16 cellular contexts compared by ENCODE assay signal in the genomic region with DNA sequence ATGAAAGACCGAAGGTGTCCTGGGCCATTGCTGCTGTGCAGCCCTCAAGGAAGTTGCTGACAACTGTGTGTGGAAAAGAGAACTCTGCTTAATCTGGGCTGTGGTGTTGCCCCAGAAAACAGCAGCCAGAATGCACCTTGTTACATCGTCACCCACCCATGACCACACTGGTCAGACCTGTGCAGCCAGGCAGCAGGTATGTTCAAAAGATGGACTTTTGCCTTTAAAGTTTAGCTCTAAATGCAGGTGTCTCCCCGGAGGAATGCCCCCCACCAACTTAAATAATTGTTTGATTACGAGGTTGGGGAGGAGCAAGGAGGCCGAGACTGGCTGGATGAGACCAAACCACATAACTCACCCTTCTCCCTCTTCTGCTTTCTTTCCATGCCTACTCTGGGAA. TPM values are rescaled to one million over a fixed set of nuclear protein-coding genes. Genes with fewer than 3 reads are reported as not detected.
DNase-seq lines count a peak whose midpoint lies in the region; TF ChIP-seq lines count a peak whose summit lies in the region.
"Had no signal": no experiment of that assay in that cellular context is flagged by ENCODE, and none has a peak within 500 bp of the region (broad histone marks: within the 10 kb centered on the region; RNA-seq: fewer than 3 reads in every experiment).

No MANE protein-coding gene starts in this region.

- H3K27me3 Mint-ChIP-seq in Caco-2 (ENCODE audit: insufficient read depth, unreplicated experiment): no peaks in the 10 kb centered on the region
- H3K27me3 Mint-ChIP-seq in CD4-positive, alpha-beta memory T cell: no peaks in the 10 kb centered on the region

- H3K9me3 Mint-ChIP-seq in Caco-2 (ENCODE audit: unreplicated experiment): peaks cover 11% of the 10 kb centered on the region
- H3K9me3 Mint-ChIP-seq in CD4-positive, alpha-beta memory T cell: peaks cover 0 to 8% (median 0%) of the 10 kb centered on the region in 8 donors

- intact Hi-C loops in Caco-2 (cut with micrococcal nuclease; ENCODE audit: unreplicated experiment): no loop called here
- intact Hi-C loops in thyroid gland (cut with DNase I): no loop called here
- intact Hi-C loops in CD4-positive, alpha-beta memory T cell (cut with micrococcal nuclease): no loop called here

- POLR2A ChIA-PET in Caco-2 (lab: Charles Lee): interaction anchor here (0.6 to 0.9 kb wide), 2 partner anchors 29 to 87 kb away, joined by 3 to 9 read pairs; partner anchors contain the start of gene DPF2
- POLR2A ChIA-PET in CD4-positive, alpha-beta memory T cell (lab: Charles Lee; ENCODE audit: partially characterized antibody): no interaction called here

- TF ChIP-seq CTCF in Caco-2 (IDR thresholded peaks at IDR 0.05; ENCODE audit: insufficient read depth in 1 of 2, low read depth in 1 of 2, low read length in 1 of 2, severe bottlenecking in 1 of 2, unreplicated experiment in 1 of 2) (no peak), parathyroid adenoma (IDR thresholded peaks at IDR 0.05) (no peak), thyroid gland (IDR thresholded peaks at IDR 0.05) (no peak), GM13977 (IDR thresholded peaks at IDR 0.05; ENCODE audit: extremely low read depth, insufficient read depth, missing control alignments) (no peak)

- H3K4me3 Mint-ChIP-seq in Caco-2 (ENCODE audit: unreplicated experiment): no peak overlapping the region
- no peak overlapping the region for H3K4me3 Mint-ChIP-seq in CD4-positive, alpha-beta memory T cell
- H3K4me3 Mint-ChIP-seq: CD14-positive monocyte; CD8-positive, alpha-beta T cell had no signal

- TF ChIP-seq POLR2A in thyroid gland (IDR thresholded peaks at IDR 0.05): no peak

- no peaks in the 10 kb centered on the region for H3K79me2 ChIP-seq in parathyroid adenoma

- H3K9ac ChIP-seq in parathyroid adenoma: no peak overlapping the region
- H3K9ac ChIP-seq: BLaER1 had no signal

- H3K9me3 ChIP-seq in Caco-2 (peaks cover 9% of the 10 kb centered on the region; the same call in 1 of the 2 replicates), parathyroid adenoma (ENCODE audit: control insufficient read depth, low read length) (no peaks in the 10 kb centered on the region), thyroid gland (no peaks in the 10 kb centered on the region), HAP-1 (peaks cover 2% of the 10 kb centered on the region)
- no peaks in the 10 kb centered on the region for H3K9me3 ChIP-seq in CD4-positive, alpha-beta memory T cell (ENCODE audit: control insufficient read depth in 1 of 2, low read length in 2 of 2)

- WGBS in thyroid gland, 2 donors: 33 to 34% methylated on average over 5 of the region's 5 CpGs

- in situ Hi-C loops in HAP-1 (cut with MboI; ENCODE audit: low sequenced_read_pairs): no loop called here
- in situ Hi-C loops in GM13977 (cut with MboI; ENCODE audit: low pct_unique_long_range_greater_than_20kb, low sequenced_read_pairs, unreplicated experiment): no loop called here

- CTCF ChIA-PET in Caco-2 (lab: Charles Lee): interaction anchor here (0.6 to 3.0 kb wide), 4 partner anchors 16 to 69 kb away, joined by 3 to 13 read pairs (median 8); partner anchors contain the start of gene POLA2
- CTCF ChIA-PET in CD4-positive, alpha-beta memory T cell (lab: Charles Lee; ENCODE audit: partially characterized antibody): interaction anchor here (0.5 to 2.3 kb wide), 2 partner anchors 83 to 268 kb away, joined by 3 to 9 read pairs; no protein-coding TSS in a partner anchor

- H3K27ac ChIP-seq in parathyroid adenoma (no peak overlapping the region), thyroid gland (peak overlapping the region; percentile 32 to 69 (median 65))
- no peak overlapping the region for H3K27ac ChIP-seq in CD4-positive, alpha-beta memory T cell (ENCODE audit: low read depth, low read length)
- H3K27ac ChIP-seq: BLaER1 had no signal

- H3K36me3 ChIP-seq in Caco-2 (ENCODE audit: control insufficient read depth, insufficient read depth, low read length) (no peaks in the 10 kb centered on the region), parathyroid adenoma (ENCODE audit: control insufficient read depth, insufficient read depth, low read length) (no peaks in the 10 kb centered on the region), thyroid gland (no peaks in the 10 kb centered on the region), HAP-1 (replicated peaks) (no peaks in the 10 kb centered on the region)
- H3K36me3 ChIP-seq in CD4-positive, alpha-beta memory T cell (ENCODE audit: insufficient read depth, low read length): no peaks in the 10 kb centered on the region

- no TSS peak for BruUV-seq in Caco-2 (replicated peaks; lab: Mats Ljungman, UMichigan)

- H3K4me1 ChIP-seq in Caco-2 (peaks cover 20% of the 10 kb centered on the region), parathyroid adenoma (no peaks in the 10 kb centered on the region), thyroid gland (peaks cover 20 to 26% of the 10 kb centered on the region in 2 donors), HAP-1 (no peaks in the 10 kb centered on the region)
- H3K4me1 ChIP-seq in CD4-positive, alpha-beta memory T cell (ENCODE audit: insufficient read depth, low read length): no peaks in the 10 kb centered on the region
- H3K4me1 ChIP-seq: BLaER1 had no signal

- H3K4me1 Mint-ChIP-seq in Caco-2 (ENCODE audit: low read depth, unreplicated experiment): peaks cover 7% of the 10 kb centered on the region
- H3K4me1 Mint-ChIP-seq in CD4-positive, alpha-beta memory T cell: no peaks in the 10 kb centered on the region
- H3K4me1 Mint-ChIP-seq: CD14-positive monocyte had no signal

- no peak overlapping the region for H3K4me2 ChIP-seq in parathyroid adenoma (ENCODE audit: low read length)
- H3K4me2 ChIP-seq: BLaER1 had no signal

- H2AFZ ChIP-seq in parathyroid adenoma: peak overlapping the region; percentile 50

- H3K27me3 ChIP-seq in Caco-2 (replicated peaks; ENCODE audit: control insufficient read depth, insufficient read depth, low read length) (no peaks in the 10 kb centered on the region), parathyroid adenoma (ENCODE audit: control insufficient read depth, insufficient read depth, low read length) (no peaks in the 10 kb centered on the region), thyroid gland (no peaks in the 10 kb centered on the region), HAP-1 (ENCODE audit: low read depth) (no peaks in the 10 kb centered on the region)
- no peaks in the 10 kb centered on the region for H3K27me3 ChIP-seq in CD4-positive, alpha-beta memory T cell (ENCODE audit: insufficient read depth, low read length)
- H3K27me3 ChIP-seq: BLaER1 had no signal

- H3K27ac Mint-ChIP-seq in Caco-2 (ENCODE audit: unreplicated experiment): peak overlapping the region; percentile 75
- no peak overlapping the region for H3K27ac Mint-ChIP-seq in CD4-positive, alpha-beta memory T cell
- H3K27ac Mint-ChIP-seq: CD14-positive monocyte; CD8-positive, alpha-beta T cell had no signal

- no peaks in the 10 kb centered on the region for H3K36me3 Mint-ChIP-seq in Caco-2 (ENCODE audit: insufficient read depth, unreplicated experiment)
- H3K36me3 Mint-ChIP-seq in CD4-positive, alpha-beta memory T cell: no peaks in the 10 kb centered on the region
- H3K36me3 Mint-ChIP-seq: CD8-positive, alpha-beta T cell had no signal

- H3K4me3 ChIP-seq in Caco-2 (ENCODE audit: low read depth, low read length): no peak overlapping the region
- no peak overlapping the region for H3K4me3 ChIP-seq in parathyroid adenoma (ENCODE audit: low read depth, low read length)
- H3K4me3 ChIP-seq in thyroid gland (replicated peaks in 1 of 3): no peak overlapping the region
- H3K4me3 ChIP-seq in HAP-1: no peak overlapping the region
- no peak overlapping the region for H3K4me3 ChIP-seq in CD4-positive, alpha-beta memory T cell (ENCODE audit: low read length in 2 of 2)
- H3K4me3 ChIP-seq: BLaER1 had no signal

- peak; percentile 66 to 77 for DNase-seq in Caco-2
- DNase-seq in kidney tubule cell (ENCODE audit: low spot score): peak; percentile 40
- peak; percentile 82 to 83 for DNase-seq in thyroid gland
- DNase-seq in HAP-1 (ENCODE audit: low spot score in 2 of 2): no peak
- no peak for DNase-seq in CD4-positive, alpha-beta memory T cell
- no peak for DNase-seq in GM13977 (ENCODE audit: low spot score)
- DNase-seq: 8988T; CD8-positive, alpha-beta T cell; DMS 273 treated with DMSO at 0.1 percent for 48 hours; DMS79; GDM1; GOT3; H7 had no signal

RNA-seq across cellular contexts. Expression of gene POLA2, which starts 15.3 kb away (rescaled TPM):
- total RNA-seq in Caco-2 (2022) (23.2 and 25.3 TPM in 2 replicates), thyroid gland (10 to 100 TPM in 2 of 4 donors, 1 to 10 TPM in 2; 7.6 to 11.3 (median 10.4) TPM)
- total RNA-seq in CD4-positive, alpha-beta memory T cell: 10 to 100 TPM; 26.4 to 27.3 TPM
- polyA plus RNA-seq in CD4-positive, alpha-beta memory T cell: 10 to 100 TPM in 1 of 2 donors, 1 to 10 TPM in 1; 7.8 to 13.7 TPM

Comparison
In these comparisons a context has a peak if more than half of its experiments do, and no peak if none do; other contexts are left out.
1. DNase-seq: peak in Caco-2 (2 of 2), kidney tubule cell (single experiment) and thyroid gland (2 of 2); none in HAP-1 (0 of 2), CD4-positive, alpha-beta memory T cell (0 of 5) and GM13977 (single experiment).
2. H3K27ac ChIP-seq: peak in thyroid gland (3 of 3); none in parathyroid adenoma (single experiment) and CD4-positive, alpha-beta memory T cell (single experiment).